In the genomic region with DNA sequence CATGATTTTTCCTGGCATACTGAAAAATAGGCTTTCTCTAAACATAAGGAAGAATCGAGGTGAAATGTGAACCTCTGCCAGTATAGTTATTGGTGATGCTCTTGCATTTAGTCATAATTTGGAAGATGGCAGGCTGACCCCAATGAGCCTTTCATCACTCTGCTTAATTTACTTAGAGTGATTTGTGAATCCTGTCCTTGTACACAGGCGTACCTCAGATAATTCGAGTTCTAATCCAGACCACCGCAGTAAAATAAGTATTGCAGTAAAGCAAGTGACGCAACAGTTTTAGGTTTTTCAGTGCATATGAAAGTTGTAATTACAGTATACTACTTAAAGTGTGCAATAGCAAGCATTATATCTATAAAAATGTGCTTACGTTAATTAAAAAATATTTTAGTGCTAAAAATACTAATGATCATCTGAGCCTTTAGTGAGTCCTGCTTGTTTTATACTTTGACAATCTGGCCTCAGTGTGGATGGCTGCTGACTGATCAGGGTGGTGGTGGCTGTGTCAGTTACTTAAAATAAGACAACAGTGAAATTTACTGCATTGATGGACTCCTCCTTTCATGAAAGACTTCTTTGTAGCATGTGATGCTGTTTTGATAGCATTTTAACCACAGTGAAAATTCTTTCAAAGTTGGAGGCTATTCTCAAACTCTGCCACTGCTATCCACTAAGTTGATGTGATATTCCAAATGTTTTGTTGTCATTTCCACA, we compare ENCODE assay signal across 8 cellular contexts. TPM values are rescaled to one million over a fixed set of nuclear protein-coding genes. Genes with fewer than 3 reads are reported as not detected.
DNase-seq lines count a peak whose midpoint lies in the region; ATAC-seq, FAIRE-seq and TF ChIP-seq lines count a peak whose summit lies in the region.

No MANE protein-coding gene starts in this region.

- peaks cover 47% of the 10 kb centered on the region for H3K4me1 Mint-ChIP-seq in dendritic cell treated with granulocyte-macrophage colony-stimulating factor and Interleukin-4, amounts not matched to agents 40 ng/mL and 50 ng/mL, for 4 days (ENCODE audit: low read depth)
- H3K4me1 Mint-ChIP-seq in naive thymus-derived CD8-positive, alpha-beta T cell = peaks cover 12 to 44% (median 39%) of the 10 kb centered on the region in 4 donors

- POLR2A ChIA-PET in naive thymus-derived CD8-positive, alpha-beta T cell (lab: Charles Lee) = interaction anchor here (1.3 kb wide), 1 partner anchor 12 kb away, joined by 3 read pairs; no protein-coding TSS in a partner anchor

- H3K9ac ChIP-seq in BLaER1 treated with 17β-estradiol and CSF1 and Interleukin-3, amounts not matched to agents 10 nM and 100 nM = peak overlapping the region; percentile 89 to 97 (median 96)

- no peak for TF ChIP-seq POLR2A in NB4 (IDR thresholded peaks at IDR 0.05; ENCODE audit: extremely low read depth, insufficient read length)
- no peak for TF ChIP-seq POLR2A in GM12891 (IDR thresholded peaks at IDR 0.05; ENCODE audit: low read depth, low read length)

- FAIRE-seq in GM12891 (lab: Jason Lieb, UNC) = no peak

- H3K36me3 ChIP-seq in BLaER1 treated with 17β-estradiol and CSF1 and Interleukin-3, amounts not matched to agents 10 nM and 100 nM = peaks cover 6 to 35% (median 28%) of the 10 kb centered on the region in 11 experiments

- H3K27me3 Mint-ChIP-seq in dendritic cell treated with granulocyte-macrophage colony-stimulating factor and Interleukin-4, amounts not matched to agents 40 ng/mL and 50 ng/mL, for 4 days = no peaks in the 10 kb centered on the region
- no peaks in the 10 kb centered on the region for H3K27me3 Mint-ChIP-seq in naive thymus-derived CD8-positive, alpha-beta T cell

- H3K9me3 Mint-ChIP-seq in dendritic cell treated with granulocyte-macrophage colony-stimulating factor and Interleukin-4, amounts not matched to agents 40 ng/mL and 50 ng/mL, for 4 days = no peaks in the 10 kb centered on the region
- no peaks in the 10 kb centered on the region for H3K9me3 Mint-ChIP-seq in naive thymus-derived CD8-positive, alpha-beta T cell

- peaks cover 0 to 28% (median 10%) of the 10 kb centered on the region in 11 experiments; a peak in 11 of 22 replicates for H4K20me1 ChIP-seq in BLaER1 treated with 17β-estradiol and CSF1 and Interleukin-3, amounts not matched to agents 10 nM and 100 nM

- H3K4me3 ChIP-seq in BLaER1 treated with 17β-estradiol and CSF1 and Interleukin-3, amounts not matched to agents 10 nM and 100 nM = peak overlapping the region; percentile 68 to 92 (median 84)
- H3K4me3 ChIP-seq in NB4 (ENCODE audit: low read depth, low read length) = peak overlapping the region; percentile 87

- H3K4me3 Mint-ChIP-seq in dendritic cell treated with granulocyte-macrophage colony-stimulating factor and Interleukin-4, amounts not matched to agents 40 ng/mL and 50 ng/mL, for 4 days = peak overlapping the region; percentile 86
- H3K4me3 Mint-ChIP-seq in naive thymus-derived CD8-positive, alpha-beta T cell = peak overlapping the region; percentile 78 to 93 (median 88)

- no peak for DNase-seq in NB4 (ENCODE audit: low read depth)
- peak in 2 of 10 donors; percentile 4 to 5 for DNase-seq in naive thymus-derived CD8-positive, alpha-beta T cell
- no peak for DNase-seq in GM12891 (ENCODE audit: insufficient read length, low spot score)
- DNase-seq in activated CD4-positive, alpha-beta T cell treated with anti-CD3 and anti-CD28 coated beads, Interleukin-2, amount 50 U/mL, for 4 hours = no peak
- no peak for DNase-seq in germinal center (ENCODE audit: low spot score)

- intact Hi-C loops in dendritic cell treated with granulocyte-macrophage colony-stimulating factor and Interleukin-4, amounts not matched to agents 40 ng/mL and 50 ng/mL, for 4 days (cut with micrococcal nuclease) = no loop called here

- H3K27ac ChIP-seq in BLaER1 treated with 17β-estradiol and CSF1 and Interleukin-3, amounts not matched to agents 10 nM and 100 nM = peak overlapping the region; percentile 87 to 98 (median 94)

- ATAC-seq in naive thymus-derived CD8-positive, alpha-beta T cell = no peak
- no peak for ATAC-seq in HG02885 (IDR thresholded peaks at IDR 0.05; ENCODE audit: poor library complexity, unreplicated experiment)

- H3K9me3 ChIP-seq in BLaER1 treated with 17β-estradiol and CSF1 and Interleukin-3, amounts not matched to agents 10 nM and 100 nM (replicated peaks in 1 of 11) = peaks cover 0 to 29% (median 19%) of the 10 kb centered on the region in 11 experiments; a peak in 20 of 22 replicates

- peaks cover 25% of the 10 kb centered on the region for H3K36me3 Mint-ChIP-seq in dendritic cell treated with granulocyte-macrophage colony-stimulating factor and Interleukin-4, amounts not matched to agents 40 ng/mL and 50 ng/mL, for 4 days (ENCODE audit: low read depth)
- H3K36me3 Mint-ChIP-seq in naive thymus-derived CD8-positive, alpha-beta T cell = peaks cover 0 to 5% (median 3%) of the 10 kb centered on the region in 3 donors

- TF ChIP-seq CTCF in NB4 (IDR thresholded peaks at IDR 0.05; ENCODE audit: low read depth, low read length) = no peak

- H3K4me1 ChIP-seq in BLaER1 treated with 17β-estradiol and CSF1 and Interleukin-3, amounts not matched to agents 10 nM and 100 nM = peaks cover 27 to 66% (median 34%) of the 10 kb centered on the region in 10 experiments

- H3K4me2 ChIP-seq in BLaER1 treated with 17β-estradiol and CSF1 and Interleukin-3, amounts not matched to agents 10 nM and 100 nM = peak overlapping the region; percentile 84 to 98 (median 90)

- peak overlapping the region; percentile 93 for H3K27ac Mint-ChIP-seq in dendritic cell treated with granulocyte-macrophage colony-stimulating factor and Interleukin-4, amounts not matched to agents 40 ng/mL and 50 ng/mL, for 4 days
- H3K27ac Mint-ChIP-seq in naive thymus-derived CD8-positive, alpha-beta T cell = peak overlapping the region; percentile 82 to 96 (median 91)

- H3K27me3 ChIP-seq in BLaER1 treated with 17β-estradiol and CSF1 and Interleukin-3, amounts not matched to agents 10 nM and 100 nM = no peaks in the 10 kb centered on the region

TF ChIP-seq in GM12891, 5 proteins besides CTCF, POLR2A, EP300 and RAD21:
- TF ChIP-seq POLR2AphosphoS5 (IDR thresholded peaks at IDR 0.05; ENCODE audit: low read depth, low read length) (no peak), PAX5 (IDR thresholded peaks at IDR 0.05; ENCODE audit: insufficient read depth, low read length, severe bottlenecking) (no peak), POU2F2 (IDR thresholded peaks at IDR 0.05; ENCODE audit: low read depth, low read length) (no peak), SPI1 (IDR thresholded peaks at IDR 0.05; ENCODE audit: low read depth, low read length) (no peak)
TF ChIP-seq in GM12891: peak in this region for 0.

RNA-seq across cellular contexts. Expression of a gene that starts 1.7 kb away (rescaled TPM):
- total RNA-seq in naive thymus-derived CD8-positive, alpha-beta T cell = 10 to 100 TPM; 18.6 to 20.8 TPM
- polyA plus RNA-seq in naive thymus-derived CD8-positive, alpha-beta T cell = 10 to 100 TPM; 16.2 to 18.6 (median 17.9) TPM
- polyA plus RNA-seq in GM12891 (2012; ENCODE audit: low read depth, missing spikeins) = 7.3 TPM

RNA-seq across cellular contexts. Expression of a gene that starts 50.6 kb away (rescaled TPM):
- total RNA-seq in naive thymus-derived CD8-positive, alpha-beta T cell = under 1 TPM; 0.13 to 0.30 TPM
- under 1 TPM in 1 of 3 donors, not detected in 2; 0.10 TPM for polyA plus RNA-seq in naive thymus-derived CD8-positive, alpha-beta T cell
- polyA plus RNA-seq in GM12891 (2012; ENCODE audit: low read depth, missing spikeins) = 0.05 TPM
